8 cellular contexts compared by ENCODE assay signal in the genomic region with DNA sequence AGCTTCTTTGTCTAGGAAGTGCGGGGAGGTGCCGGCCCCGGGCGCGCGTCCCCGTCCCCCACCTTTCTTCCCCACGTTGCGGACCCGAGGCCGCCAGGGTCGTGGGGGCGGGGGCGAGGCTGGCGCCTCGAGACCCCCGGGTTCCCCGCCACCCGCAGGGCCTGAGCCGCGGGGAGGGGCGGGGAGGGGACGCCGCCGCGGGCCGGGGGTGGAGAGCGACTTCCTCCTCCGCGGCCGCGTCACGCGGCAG. TPM values are rescaled to one million over a fixed set of nuclear protein-coding genes. Genes with fewer than 3 reads are reported as not detected.
DNase-seq lines count a peak whose midpoint lies in the region; ATAC-seq, FAIRE-seq and TF ChIP-seq lines count a peak whose summit lies in the region.

No MANE protein-coding gene starts in this region.

- FAIRE-seq in GM12891 (lab: Jason Lieb, UNC), result no peak

- no peak for TF ChIP-seq POLR2A in breast epithelium (IDR thresholded peaks at IDR 0.05)
- TF ChIP-seq POLR2A in GM12891 (IDR thresholded peaks at IDR 0.05; ENCODE audit: low read depth, low read length), result no peak

- DNase-seq in right atrium auricular region (ENCODE audit: low spot score) (no peak), cardiac septum (ENCODE audit: low spot score) (no peak), breast epithelium (ENCODE audit: low spot score in 2 of 2) (no peak), mucosa of descending colon (no peak), COLO829 (ENCODE audit: low spot score) (no peak), GM12891 (ENCODE audit: insufficient read length, low spot score) (no peak)
- no peak for DNase-seq in activated CD8-positive, alpha-beta memory T cell treated with anti-CD3 and anti-CD28 coated beads for 24 hours

- intact Hi-C loops in cardiac septum (cut with DNase I) (no loop called here), breast epithelium (cut with DNase I; ENCODE audit: low total_unique reads) (no loop called here), mucosa of descending colon (cut with DNase I, micrococcal nuclease) (loop anchor here in 1 of 2 donors (10.0 kb wide), 1 partner anchor 120 kb away; a partner anchor contains a TSS)

- H3K4me3 ChIP-seq in right atrium auricular region (peak overlapping the region; percentile 67 to 94), breast epithelium (peak overlapping the region; percentile 79 to 98 (median 92)), mucosa of descending colon (peak overlapping the region; percentile 98)

- H3K4me1 ChIP-seq in right atrium auricular region (peaks cover 0 to 64% of the 10 kb centered on the region in 2 donors), breast epithelium (peaks cover 6 to 9% of the 10 kb centered on the region in 2 donors), mucosa of descending colon (ENCODE audit: low read depth) (peaks cover 31% of the 10 kb centered on the region)

- H3K9me3 ChIP-seq in right atrium auricular region (no peaks in the 10 kb centered on the region), breast epithelium (no peaks in the 10 kb centered on the region), mucosa of descending colon (no peaks in the 10 kb centered on the region)

- peak overlapping the region; percentile 98 to 100 for H3K27ac ChIP-seq in right atrium auricular region
- H3K27ac ChIP-seq in breast epithelium, result peak overlapping the region; percentile 98 to 99

- ATAC-seq in mucosa of descending colon (no peak), GM21360 (IDR thresholded peaks at IDR 0.05; ENCODE audit: unreplicated experiment) (no peak)

- TF ChIP-seq CTCF in right atrium auricular region (IDR thresholded peaks at IDR 0.05), result no peak
- no peak for TF ChIP-seq CTCF in breast epithelium (IDR thresholded peaks at IDR 0.05)
- no peak for TF ChIP-seq CTCF in mucosa of descending colon (IDR thresholded peaks at IDR 0.05)

- H3K27me3 ChIP-seq in right atrium auricular region, result no peaks in the 10 kb centered on the region
- no peaks in the 10 kb centered on the region for H3K27me3 ChIP-seq in breast epithelium

- H3K36me3 ChIP-seq in right atrium auricular region (peaks cover 30% of the 10 kb centered on the region), breast epithelium (no peaks in the 10 kb centered on the region), mucosa of descending colon (ENCODE audit: low read depth) (no peaks in the 10 kb centered on the region)

TF ChIP-seq in GM12891, 5 proteins besides CTCF, POLR2A, EP300 and RAD21:
- TF ChIP-seq PAX5 (IDR thresholded peaks at IDR 0.05; ENCODE audit: insufficient read depth, low read length, severe bottlenecking), result no peak

RNA-seq across cellular contexts. Expression of a gene that starts 1.8 kb away (rescaled TPM):
- total RNA-seq in right atrium auricular region (1,000 to 10,000 TPM; 1,076 to 1,610 TPM), cardiac septum (634 TPM), breast epithelium (1,000 to 10,000 TPM; 2,222 to 2,764 (median 2,750) TPM), mucosa of descending colon (1,000 to 10,000 TPM; 1,922 to 4,060 (median 3,184) TPM)
- 3,652 TPM for polyA plus RNA-seq in GM12891 (2012; ENCODE audit: low read depth, missing spikeins)

RNA-seq across cellular contexts. Expression of a gene that starts 13.8 kb away (rescaled TPM):
- total RNA-seq in right atrium auricular region (under 1 TPM; 0.63 to 0.74 TPM), cardiac septum (1.1 TPM), breast epithelium (1 to 10 TPM in 2 of 3 donors, under 1 TPM in 1; 0.48 to 3.2 (median 1.6) TPM), mucosa of descending colon (1 to 10 TPM; 1.6 to 4.0 (median 2.5) TPM)
- polyA plus RNA-seq in GM12891 (2012; ENCODE audit: low read depth, missing spikeins), result 1.5 TPM

RNA-seq across cellular contexts. Expression of a gene that starts 37.7 kb away (rescaled TPM):
- total RNA-seq in right atrium auricular region, result 10 to 100 TPM; 12.8 to 13.7 TPM
- total RNA-seq in cardiac septum, result 13.6 TPM
- 10 to 100 TPM; 13.0 to 23.1 (median 20.6) TPM for total RNA-seq in breast epithelium
- 10 to 100 TPM; 23.2 to 28.9 (median 25.0) TPM for total RNA-seq in mucosa of descending colon
- 12.7 TPM for polyA plus RNA-seq in GM12891 (2012; ENCODE audit: low read depth, missing spikeins)
